ENCODE assay signal across 8 cellular contexts in genomic region chr10:74151879-74152722, GRCh38. TPM values are rescaled to one million over a fixed set of nuclear protein-coding genes. Genes with fewer than 3 reads are reported as not detected.
DNase-seq lines count a peak whose midpoint lies in the region; ATAC-seq and TF ChIP-seq lines count a peak whose summit lies in the region.

No MANE protein-coding gene starts in this region.

- POLR2A ChIA-PET in AG04449 (lab: Yijun Ruan, JAX) (interaction anchor here (0.6 to 1.3 kb wide), 3 partner anchors 22 to 272 kb away, joined by 3 to 5 read pairs (median 4); no protein-coding TSS in a partner anchor), HEK293 (lab: Yijun Ruan, JAX) (interaction anchor here (0.5 to 1.8 kb wide), 7 partner anchors 13 to 959 kb away, joined by 3 to 22 read pairs (median 4); partner anchors contain the start of gene SAMD8)

- peaks cover 5% of the 10 kb centered on the region for H3K36me3 Mint-ChIP-seq in mesothelial cell of epicardium

- H3K4me1 ChIP-seq in HEK293 (ENCODE audit: control insufficient read depth, insufficient read depth, low read length): peaks cover 8% of the 10 kb centered on the region; the same call in 1 of the 2 replicates
- peaks cover 25% of the 10 kb centered on the region for H3K4me1 ChIP-seq in mammary epithelial cell (ENCODE audit: insufficient read depth, low read length)

- CTCF ChIA-PET in AG04449 (lab: Yijun Ruan, JAX): interaction anchor here (1.0 to 5.7 kb wide), 7 partner anchors 9 to 83 kb away, joined by 3 to 46 read pairs (median 6); no protein-coding TSS in a partner anchor
- CTCF ChIA-PET in HEK293 (lab: Yijun Ruan, JAX): interaction anchor here (0.5 to 1.5 kb wide), 6 partner anchors 13 to 193 kb away, joined by 3 to 4 read pairs (median 3); no protein-coding TSS in a partner anchor
- CTCF ChIA-PET in mammary epithelial cell (lab: Charles Lee; ENCODE audit: low non-redundant PET): no interaction called here

- no peaks in the 10 kb centered on the region for H3K9me3 Mint-ChIP-seq in mesothelial cell of epicardium

- intact Hi-C loops in mammary epithelial cell (cut with micrococcal nuclease): loop anchor here (1.0 kb wide), 4 partner anchors 24 to 82 kb away; no protein-coding TSS in a partner anchor

- H3K27me3 ChIP-seq in mammary epithelial cell (ENCODE audit: insufficient read depth, low read length): no peaks in the 10 kb centered on the region

- H2AFZ ChIP-seq in mammary epithelial cell (ENCODE audit: low read depth, low read length): peak overlapping the region; percentile 92

- no peak for TF ChIP-seq CTCF in AG04449 (IDR thresholded peaks at IDR 0.05; ENCODE audit: insufficient read depth, low read length, missing control alignments)
- no peak for TF ChIP-seq CTCF in HEK293 (tag by site-specific recombination; IDR thresholded peaks at IDR 0.05)
- no peak for TF ChIP-seq CTCF in mammary epithelial cell (conservative IDR thresholded peaks at IDR 0.05 in 1 of 2, IDR thresholded peaks at IDR 0.05 in 1 of 2; ENCODE audit: extremely low read depth in 1 of 2, insufficient read depth in 1 of 2, low read depth in 1 of 2, low read length in 2 of 2)
- no peak for TF ChIP-seq CTCF in mesothelial cell of epicardium (IDR thresholded peaks at IDR 0.05; ENCODE audit: unreplicated experiment)

- 6% methylated on average over 5 of the region's 5 CpGs for WGBS in mammary epithelial cell (ENCODE audit: low coverage, missing lambda C conversion rate)

- H3K4me3 ChIP-seq in AG04449 (ENCODE audit: low read depth, low read length) (peak overlapping the region; percentile 98), HEK293 (ENCODE audit: low read depth, low read length) (peak overlapping the region; percentile 88), mammary epithelial cell (replicated peaks in 1 of 3; ENCODE audit: insufficient read depth in 1 of 3, low read depth in 2 of 3, low read length in 3 of 3) (peak overlapping the region; percentile 81 to 90 (median 82))

- peak overlapping the region; percentile 99 for H3K9ac ChIP-seq in mammary epithelial cell (ENCODE audit: insufficient read depth, low read length)

- H3K27ac ChIP-seq in HEK293 (ENCODE audit: extremely low read depth, low read depth, low read length): peak overlapping the region; percentile 91; the same call in 1 of the 2 replicates
- peak overlapping the region; percentile 97 for H3K27ac ChIP-seq in mammary epithelial cell (ENCODE audit: insufficient read depth, low read depth, low read length)

- H3K9me3 ChIP-seq in HEK293 (ENCODE audit: control insufficient read depth, insufficient read depth, low read depth, low read length) (no peaks in the 10 kb centered on the region), mammary epithelial cell (replicated peaks; ENCODE audit: insufficient read depth, low read length) (no peaks in the 10 kb centered on the region)

- DNase-seq in AG04449 (ENCODE audit: low read depth, low spot score) (no peak), mammary epithelial cell (no peak), mesothelial cell of epicardium (ENCODE audit: low spot score in 2 of 2, unreplicated experiment in 2 of 2) (no peak), occipital lobe (lab: John Stamatoyannopoulos, UW) (no peak)

- peak overlapping the region; percentile 22 for H3K4me3 Mint-ChIP-seq in mesothelial cell of epicardium

- in situ Hi-C loops in mammary epithelial cell (cut with MboI; ENCODE audit: low sequenced_read_pairs in 2 of 2): loop anchor here in 1 of 2 donors (10.0 kb wide), 1 partner anchor 83 kb away; no protein-coding TSS in a partner anchor

- no peak overlapping the region for H3K27ac Mint-ChIP-seq in mesothelial cell of epicardium

- ATAC-seq in GM19328 (IDR thresholded peaks at IDR 0.05; ENCODE audit: unreplicated experiment) (no peak), GM21360 (IDR thresholded peaks at IDR 0.05; ENCODE audit: unreplicated experiment) (no peak), GM21786 (IDR thresholded peaks at IDR 0.05; ENCODE audit: unreplicated experiment) (no peak)

- dilution Hi-C loops in mammary epithelial cell (cut with HindIII; ENCODE audit: low sequenced_read_pairs): no loop called here

- H3K36me3 ChIP-seq in HEK293 (ENCODE audit: control insufficient read depth in 2 of 2, insufficient read depth in 1 of 2, low read length in 2 of 2) (peaks cover 4 to 11% of the 10 kb centered on the region in 2 experiments), mammary epithelial cell (ENCODE audit: insufficient read depth, low read length) (no peaks in the 10 kb centered on the region)

- H3K4me2 ChIP-seq in mammary epithelial cell (ENCODE audit: insufficient read depth, low read depth, low read length): peak overlapping the region; percentile 96

- H3K79me2 ChIP-seq in mammary epithelial cell (ENCODE audit: insufficient read depth, low read length): peaks cover 84% of the 10 kb centered on the region

- BruUV-seq in mammary epithelial cell (replicated peaks; lab: Mats Ljungman, UMichigan): no TSS peak

- no peaks in the 10 kb centered on the region for H4K20me1 ChIP-seq in mammary epithelial cell (ENCODE audit: insufficient read depth, low read length)

- peaks cover 45% of the 10 kb centered on the region for H3K4me1 Mint-ChIP-seq in mesothelial cell of epicardium

- H3K27me3 Mint-ChIP-seq in mesothelial cell of epicardium (ENCODE audit: low read depth): no peaks in the 10 kb centered on the region

TF ChIP-seq in HEK293, 187 proteins besides CTCF, POLR2A, EP300 and RAD21:
- peak; percentile 96 for TF ChIP-seq PRDM10 (tag by site-specific recombination; IDR thresholded peaks at IDR 0.05)
- TF ChIP-seq ZNF76 (tag by site-specific recombination; IDR thresholded peaks at IDR 0.05; ENCODE audit: borderline replicate concordance, low read depth): no peak
- peak; percentile 76 for TF ChIP-seq PRDM1 (tag by site-specific recombination; IDR thresholded peaks at IDR 0.05)
TF ChIP-seq in HEK293: peak in this region for 2.

RNA-seq across cellular contexts. Expression of gene ADK, which starts 1.1 kb away (rescaled TPM):
- total RNA-seq in mammary epithelial cell: 100 to 1,000 TPM in 1 of 2 donors, 10 to 100 TPM in 1; 87.9 to 120 TPM
- 68.7 TPM for polyA plus RNA-seq in mammary epithelial cell
- 39.9 TPM for polyA minus RNA-seq in mammary epithelial cell
- 25.0 to 26.2 TPM (median 26.2 TPM) in 3 replicates for total RNA-seq in mesothelial cell of epicardium
- total RNA-seq in occipital lobe: 39.8 TPM

RNA-seq across cellular contexts. Expression of gene AP3M1, which starts 1.5 kb away (rescaled TPM):
- total RNA-seq in mammary epithelial cell (10 to 100 TPM; 30.2 to 34.3 TPM), mesothelial cell of epicardium (47.6 to 49.4 TPM (median 48.7 TPM) in 3 replicates), occipital lobe (40.2 TPM)
- 23.8 TPM for polyA plus RNA-seq in mammary epithelial cell
- polyA minus RNA-seq in mammary epithelial cell: 22.9 TPM
